Comparison of ENCODE assay signal across 32 cellular contexts in genomic region chrX:94775640-94776039, GRCh38.
DNase-seq lines count a peak whose midpoint lies in the region; ATAC-seq, FAIRE-seq and TF ChIP-seq lines count a peak whose summit lies in the region.
"Had no signal": no experiment of that assay in that cellular context is flagged by ENCODE, and none has a peak within 500 bp of the region (broad histone marks: within the 10 kb centered on the region; RNA-seq: fewer than 3 reads in every experiment).

No MANE protein-coding gene starts in this region.

- no peak for TF ChIP-seq POLR2A in A549 (IDR thresholded peaks at IDR 0.05; ENCODE audit: low read length)

- CTCF ChIA-PET in A549 (lab: Yijun Ruan, JAX) = no interaction called here
- CTCF ChIA-PET in HEK293 (lab: Yijun Ruan, JAX) = no interaction called here

- no peak overlapping the region for H3K9ac ChIP-seq in kidney (ENCODE audit: low read length in 2 of 2)
- H3K9ac ChIP-seq: BLaER1; BLaER1 treated with 17β-estradiol and CSF1 and Interleukin-3, amounts not matched to agents 10 nM and 100 nM had no signal

- FAIRE-seq in A549 (lab: Jason Lieb, UNC) (no peak), kidney (lab: Jason Lieb, UNC) (peak; percentile 79)
- FAIRE-seq: A204.1, D721Med had no signal

- H3K4me1 ChIP-seq in A549 (no peaks in the 10 kb centered on the region), HEK293 (ENCODE audit: control insufficient read depth, insufficient read depth, low read length) (no peaks in the 10 kb centered on the region), kidney (ENCODE audit: control insufficient read depth in 1 of 2, insufficient read depth in 1 of 2, low read depth in 1 of 2, low read length in 2 of 2) (no peaks in the 10 kb centered on the region)
- H3K4me1 ChIP-seq: BE2C; BLaER1; BLaER1 treated with 17β-estradiol and CSF1 and Interleukin-3, amounts not matched to agents 10 nM and 100 nM; Caco-2 had no signal

- intact Hi-C loops in kidney (cut with DNase I) = no loop called here

- TF ChIP-seq CTCF in A549 (IDR thresholded peaks at IDR 0.05) = no peak
- no peak for TF ChIP-seq CTCF in HEK293 (tag by site-specific recombination; IDR thresholded peaks at IDR 0.05)
- no peak for TF ChIP-seq CTCF in kidney (IDR thresholded peaks at IDR 0.05; ENCODE audit: borderline replicate concordance, extremely low read depth, insufficient read depth)

- TF ChIP-seq RAD21 in A549 (conservative IDR thresholded peaks at IDR 0.05 in 1 of 2, IDR thresholded peaks at IDR 0.05 in 1 of 2) = no peak

- H3K4me2 ChIP-seq in A549 = no peak overlapping the region
- H3K4me2 ChIP-seq: BLaER1; BLaER1 treated with 17β-estradiol and CSF1 and Interleukin-3, amounts not matched to agents 10 nM and 100 nM had no signal

- WGBS in A549 (ENCODE audit: missing lambda C conversion rate) = 0% methylated on average over 2 of the region's 2 CpGs

- H3K27ac ChIP-seq in A549 = no peak overlapping the region
- no peak overlapping the region for H3K27ac ChIP-seq in HEK293 (ENCODE audit: extremely low read depth, low read depth, low read length)
- H3K27ac ChIP-seq in kidney (ENCODE audit: low read depth in 2 of 2, low read length in 2 of 2) = no peak overlapping the region
- H3K27ac ChIP-seq: 22Rv1; BLaER1; BLaER1 treated with 17β-estradiol and CSF1 and Interleukin-3, amounts not matched to agents 10 nM and 100 nM; C4-2B had no signal

- H3K4me3 ChIP-seq in A549 (no peak overlapping the region), HEK293 (ENCODE audit: low read depth, low read length) (no peak overlapping the region), kidney (ENCODE audit: low read length in 2 of 2) (no peak overlapping the region)
- H3K4me3 ChIP-seq: BLaER1; BLaER1 treated with 17β-estradiol and CSF1 and Interleukin-3, amounts not matched to agents 10 nM and 100 nM had no signal

- H3K9me3 ChIP-seq in A549 = no peaks in the 10 kb centered on the region
- H3K9me3 ChIP-seq in HEK293 (ENCODE audit: control insufficient read depth, insufficient read depth, low read depth, low read length) = no peaks in the 10 kb centered on the region
- H3K9me3 ChIP-seq in kidney (ENCODE audit: control insufficient read depth in 1 of 2, low read length in 2 of 2) = no peaks in the 10 kb centered on the region
- H3K9me3 ChIP-seq: BE2C, BLaER1, Caco-2 had no signal

- no peak for TF ChIP-seq EP300 in A549 (IDR thresholded peaks at IDR 0.05)

- no peaks in the 10 kb centered on the region for H3K36me3 ChIP-seq in HEK293 (ENCODE audit: control insufficient read depth in 2 of 2, insufficient read depth in 1 of 2, low read length in 2 of 2)
- H3K36me3 ChIP-seq in kidney (ENCODE audit: control insufficient read depth in 1 of 2, insufficient read depth in 2 of 2, low read length in 2 of 2) = no peaks in the 10 kb centered on the region
- H3K36me3 ChIP-seq: BE2C; BLaER1; BLaER1 treated with 17β-estradiol and CSF1 and Interleukin-3, amounts not matched to agents 10 nM and 100 nM had no signal

- DNase-seq in A549 (ENCODE audit: low read depth in 1 of 2, low spot score in 1 of 2) = no peak
- no peak for DNase-seq in kidney
- DNase-seq in stimulated activated CD4-positive, alpha-beta T cell treated with anti-CD3 and anti-CD28 coated beads, Interleukin-15, amount 100 ng/mL, for 24 hours = no peak
- no peak for DNase-seq in NCI-H1048 (lab: John Stamatoyannopoulos, UW)
- DNase-seq in MV-4-11 (lab: John Stamatoyannopoulos, UW) = no peak
- DNase-seq: 8988T; ACHN; AML-193; BE2C; C1 segment of cervical spinal cord; Caco-2; Calu3; CD4-positive, alpha-beta memory T cell; CD4-positive, alpha-beta T cell; CD4-positive, CD25-positive, alpha-beta regulatory T cell; CD8-positive, alpha-beta memory T cell; CD8-positive, alpha-beta T cell; COR-L47; DMS 273 treated with DMSO at 0.1 percent for 48 hours; DMS153; DMS53; DMS79; DMS79 treated with DMSO at 0.1 percent for 48 hours; DND-41; EL had no signal

- POLR2A ChIA-PET in A549 (lab: Yijun Ruan, JAX) = no interaction called here
- POLR2A ChIA-PET in HEK293 (lab: Yijun Ruan, JAX) = no interaction called here

- no peak for ATAC-seq in A549
- ATAC-seq: CD8-positive, alpha-beta T cell had no signal

TF ChIP-seq in A549, 52 proteins besides CTCF, POLR2A, EP300 and RAD21:
- TF ChIP-seq HOXB5 (CRISPR knock-in tag; IDR thresholded peaks at IDR 0.05) (no peak), ZC3H11A (IDR thresholded peaks at IDR 0.05) (0 out of 2 replicates have a peak, but pooled peaks have one; percentile 19)

TF ChIP-seq in HEK293, 187 proteins besides CTCF, POLR2A, EP300 and RAD21 (continues in another document):
- TF ChIP-seq, protein P1, sequence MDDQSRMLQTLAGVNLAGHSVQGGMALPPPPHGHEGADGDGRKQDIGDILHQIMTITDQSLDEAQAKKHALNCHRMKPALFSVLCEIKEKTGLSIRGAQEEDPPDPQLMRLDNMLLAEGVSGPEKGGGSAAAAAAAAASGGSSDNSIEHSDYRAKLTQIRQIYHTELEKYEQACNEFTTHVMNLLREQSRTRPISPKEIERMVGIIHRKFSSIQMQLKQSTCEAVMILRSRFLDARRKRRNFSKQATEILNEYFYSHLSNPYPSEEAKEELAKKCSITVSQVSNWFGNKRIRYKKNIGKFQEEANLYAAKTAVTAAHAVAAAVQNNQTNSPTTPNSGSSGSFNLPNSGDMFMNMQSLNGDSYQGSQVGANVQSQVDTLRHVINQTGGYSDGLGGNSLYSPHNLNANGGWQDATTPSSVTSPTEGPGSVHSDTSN (CRISPR knock-in tag; IDR thresholded peaks at IDR 0.05) = no peak
- no peak for TF ChIP-seq KLF1 (tag by site-specific recombination; IDR thresholded peaks at IDR 0.05)
- 0 out of 2 replicates have a peak, but pooled peaks have one; percentile 25 for TF ChIP-seq ZXDB (tag by site-specific recombination; IDR thresholded peaks at IDR 0.05)
- no peak for TF ChIP-seq SCRT1 (tag by site-specific recombination; IDR thresholded peaks at IDR 0.05; ENCODE audit: borderline replicate concordance)
- TF ChIP-seq ZNF266 (tag by site-specific recombination; IDR thresholded peaks at IDR 0.05; ENCODE audit: low read depth) = 0 out of 2 replicates have a peak, but pooled peaks have one; percentile 37
- TF ChIP-seq ZNF777 (tag by site-specific recombination; IDR thresholded peaks at IDR 0.05; ENCODE audit: borderline replicate concordance) = no peak
- 0 out of 2 replicates have a peak, but pooled peaks have one; percentile 11 for TF ChIP-seq ZNF664 (tag by site-specific recombination; IDR thresholded peaks at IDR 0.05)
- no peak for TF ChIP-seq ZNF366 (tag by site-specific recombination; conservative IDR thresholded peaks at IDR 0.05)
- TF ChIP-seq ZNF221 (tag by site-specific recombination; IDR thresholded peaks at IDR 0.05; ENCODE audit: borderline replicate concordance) = no peak
- no peak for TF ChIP-seq ZNF223 (tag by site-specific recombination; IDR thresholded peaks at IDR 0.05)
- TF ChIP-seq ZNF658 (tag by site-specific recombination; IDR thresholded peaks at IDR 0.05) = no peak
- TF ChIP-seq ZNF654 (tag by site-specific recombination; IDR thresholded peaks at IDR 0.05; ENCODE audit: low read depth) = peak; percentile 31
- no peak for TF ChIP-seq GLI2 (tag by site-specific recombination; IDR thresholded peaks at IDR 0.05; ENCODE audit: borderline replicate concordance, low read depth)
- no peak for TF ChIP-seq BCL11B (tag by site-specific recombination; IDR thresholded peaks at IDR 0.05; ENCODE audit: low read depth)
- no peak for TF ChIP-seq GLIS1 (tag by site-specific recombination; IDR thresholded peaks at IDR 0.05)
- TF ChIP-seq ZNF302 (tag by site-specific recombination; IDR thresholded peaks at IDR 0.05; ENCODE audit: low read depth) = no peak
- no peak for TF ChIP-seq FEZF1 (tag by site-specific recombination; IDR thresholded peaks at IDR 0.05)
- TF ChIP-seq ZNF561 (tag by site-specific recombination; IDR thresholded peaks at IDR 0.05; ENCODE audit: borderline replicate concordance) = no peak
- no peak for TF ChIP-seq ZBTB26 (tag by site-specific recombination; optimal IDR thresholded peaks at IDR 0.05)
- TF ChIP-seq YY2 (tag by site-specific recombination; IDR thresholded peaks at IDR 0.05) = no peak
- peak; percentile 38 for TF ChIP-seq ZNF623 (tag by site-specific recombination; IDR thresholded peaks at IDR 0.05)
- no peak for TF ChIP-seq ZBTB49 (tag by site-specific recombination; IDR thresholded peaks at IDR 0.05; ENCODE audit: low read depth)
- no peak for TF ChIP-seq ZNF837 (tag by site-specific recombination; IDR thresholded peaks at IDR 0.05)
- TF ChIP-seq ZNF548 (tag by site-specific recombination; IDR thresholded peaks at IDR 0.05) = no peak

Comparison
In these comparisons a context has a peak if more than half of its experiments do, and no peak if none do; other contexts are left out.
1. Of the 5 proteins assayed by ChIP-seq in both HEK293 and A549: peak only in HEK293: REST; only in A549: none; in both: none; in neither: 4.